Comparison of ENCODE assay signal across 24 cellular contexts in the genomic region with DNA sequence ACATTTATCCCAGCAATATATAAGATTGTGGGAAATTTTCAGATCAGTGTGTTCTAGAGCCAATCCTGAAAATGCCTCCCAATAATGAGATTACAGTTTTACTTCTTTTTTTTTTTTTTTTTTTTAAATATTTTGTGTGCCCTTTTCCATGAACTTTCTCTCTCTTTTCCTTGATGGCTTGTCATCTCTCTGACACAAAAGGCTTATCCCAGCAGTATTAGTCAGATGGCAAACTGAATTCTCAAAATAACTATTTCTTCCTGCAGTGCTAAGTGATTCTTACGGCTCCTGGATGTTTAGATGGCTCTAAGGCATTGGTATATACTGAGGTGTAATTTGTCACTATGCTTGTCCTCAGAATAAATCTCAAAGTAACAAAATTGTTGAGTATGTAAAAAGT.
"Had no signal": no experiment of that assay in that cellular context is flagged by ENCODE, and none has a peak within 500 bp of the region (broad histone marks: within the 10 kb centered on the region; RNA-seq: fewer than 3 reads in every experiment).

No MANE protein-coding gene starts in this region.

- H3K4me3 Mint-ChIP-seq: activated CD4-positive, alpha-beta memory T cell treated with anti-CD3 and anti-CD28 coated beads, Interleukin-2, amount 10 ng/mL, durations not matched to agents 7 days and 5 days; activated CD8-positive, alpha-beta memory T cell treated with anti-CD3 and anti-CD28 coated beads, Interleukin-2, amount 10 ng/mL, durations not matched to agents 7 days and 5 days; memory B cell; nephron progenitor cell; stimulated activated memory B cell treated with anti-CD40 and anti-IgM and Interleukin-4, amounts not matched to agents 10 μg/mL and 1 μg/mL and 100 μg/mL, for 72 hours; T-helper 17 cell had no signal

- H3K9me3 Mint-ChIP-seq: activated CD4-positive, alpha-beta memory T cell treated with anti-CD3 and anti-CD28 coated beads, Interleukin-2, amount 10 ng/mL, durations not matched to agents 7 days and 5 days; memory B cell; nephron progenitor cell; stimulated activated memory B cell treated with anti-CD40 and anti-IgM and Interleukin-4, amounts not matched to agents 10 μg/mL and 1 μg/mL and 100 μg/mL, for 72 hours had no signal

- H3K27me3 ChIP-seq: heart right ventricle, stomach, suprapubic skin had no signal

- FAIRE-seq: bronchial epithelial cell had no signal

- H3K4me1 Mint-ChIP-seq: activated CD4-positive, alpha-beta memory T cell treated with anti-CD3 and anti-CD28 coated beads, Interleukin-2, amount 10 ng/mL, durations not matched to agents 7 days and 5 days; activated CD8-positive, alpha-beta memory T cell treated with anti-CD3 and anti-CD28 coated beads, Interleukin-2, amount 10 ng/mL, durations not matched to agents 7 days and 5 days had no signal

- H3K9ac ChIP-seq: parathyroid adenoma had no signal

- H2AFZ ChIP-seq: parathyroid adenoma had no signal

- H3K4me2 ChIP-seq: smooth muscle cell had no signal

- H3K27ac Mint-ChIP-seq: activated CD4-positive, alpha-beta memory T cell treated with anti-CD3 and anti-CD28 coated beads, Interleukin-2, amount 10 ng/mL, durations not matched to agents 7 days and 5 days; activated CD8-positive, alpha-beta memory T cell treated with anti-CD3 and anti-CD28 coated beads, Interleukin-2, amount 10 ng/mL, durations not matched to agents 7 days and 5 days; memory B cell; nephron progenitor cell; stimulated activated memory B cell treated with anti-CD40 and anti-IgM and Interleukin-4, amounts not matched to agents 10 μg/mL and 1 μg/mL and 100 μg/mL, for 72 hours; T-helper 17 cell had no signal

- H3K4me3 ChIP-seq: coronary artery, heart right ventricle, mucosa of descending colon, smooth muscle cell, stomach, suprapubic skin had no signal

- DNase-seq: activated CD4-positive, alpha-beta memory T cell treated with anti-CD3 and anti-CD28 coated beads, Interleukin-2, amount 10 ng/mL, durations not matched to agents 7 days and 5 days; activated CD4-positive, alpha-beta T cell treated with anti-CD3 and anti-CD28 coated beads for 4 hours; activated CD4-positive, CD25-positive, alpha-beta regulatory T cell; activated CD8-positive, alpha-beta memory T cell treated with anti-CD3 and anti-CD28 coated beads, Interleukin-2, amount 10 ng/mL, durations not matched to agents 7 days and 5 days; activated gamma-delta T cell; activated naive CD4-positive, alpha-beta T cell treated with anti-CD3 and anti-CD28 coated beads, Interleukin-2, amount 50 U/mL, for 16 hours; activated T-cell treated with anti-CD3 and anti-CD28 coated beads for 4 hours; aorta; heart right ventricle; islet precursor cell; left cardiac atrium; mucosa of descending colon; nephron progenitor cell; stimulated activated CD4-positive, alpha-beta T cell treated with anti-CD3 and anti-CD28 coated beads, Interleukin-15, amount 100 ng/mL, for 24 hours; stomach; T-helper 17 cell; trophoblast cell had no signal

- H3K36me3 ChIP-seq: suprapubic skin had no signal

- H3K9me3 ChIP-seq: heart right ventricle, mucosa of descending colon, stomach, suprapubic skin had no signal

- ATAC-seq: activated CD8-positive, alpha-beta memory T cell treated with anti-CD3 and anti-CD28 coated beads, Interleukin-2, amount 10 ng/mL, durations not matched to agents 7 days and 5 days; heart right ventricle; left cardiac atrium; mucosa of descending colon; stimulated activated memory B cell treated with anti-CD40 and anti-IgM and Interleukin-4, amounts not matched to agents 10 μg/mL and 1 μg/mL and 100 μg/mL, for 72 hours; T-helper 17 cell had no signal

- H3K27ac ChIP-seq: coronary artery, heart right ventricle, parathyroid adenoma, stomach, suprapubic skin had no signal

- H3K36me3 Mint-ChIP-seq: activated CD8-positive, alpha-beta memory T cell treated with anti-CD3 and anti-CD28 coated beads, Interleukin-2, amount 10 ng/mL, durations not matched to agents 7 days and 5 days; memory B cell; stimulated activated memory B cell treated with anti-CD40 and anti-IgM and Interleukin-4, amounts not matched to agents 10 μg/mL and 1 μg/mL and 100 μg/mL, for 72 hours had no signal
